Comparison of ENCODE assay signal across 34 cellular contexts in the genomic region with DNA sequence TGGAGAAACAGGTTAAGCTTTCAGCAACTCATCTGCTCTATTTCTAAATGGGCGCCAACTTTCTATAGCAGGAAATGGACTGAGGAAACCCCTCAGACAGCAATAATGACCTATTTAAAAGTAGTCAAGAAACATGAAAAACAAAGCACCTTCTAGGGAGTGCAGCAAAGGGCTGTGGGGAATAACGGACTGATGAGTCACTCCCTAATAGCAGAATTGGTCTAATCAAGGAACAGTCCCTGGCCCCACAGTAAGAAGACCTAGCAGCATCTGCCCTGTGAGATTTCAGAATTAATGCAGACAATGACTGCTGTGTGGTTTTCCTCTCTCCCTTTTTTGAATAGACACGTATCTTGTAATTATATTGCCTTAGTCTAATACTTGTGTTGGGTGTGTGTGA.
DNase-seq lines count a peak whose midpoint lies in the region; ATAC-seq and TF ChIP-seq lines count a peak whose summit lies in the region.
"Had no signal": no experiment of that assay in that cellular context is flagged by ENCODE, and none has a peak within 500 bp of the region (broad histone marks: within the 10 kb centered on the region; RNA-seq: fewer than 3 reads in every experiment).

No MANE protein-coding gene starts in this region.

- peak overlapping the region; percentile 0 for H3K4me2 ChIP-seq in KMS-11
- no peak overlapping the region for H3K4me2 ChIP-seq in trophoblast cell (ENCODE audit: low read length)

- H3K4me1 ChIP-seq in KMS-11 (ENCODE audit: low read depth, poor library complexity, severe bottlenecking): peaks cover 50% of the 10 kb centered on the region
- no peaks in the 10 kb centered on the region for H3K4me1 ChIP-seq in gastrocnemius medialis
- no peaks in the 10 kb centered on the region for H3K4me1 ChIP-seq in trophoblast cell (ENCODE audit: control insufficient read depth in 1 of 2, insufficient read depth in 2 of 2, low read length in 2 of 2)
- H3K4me1 ChIP-seq: colonic mucosa, stomach, tibial artery had no signal

- no peak overlapping the region for H4K8ac ChIP-seq in trophoblast cell (ENCODE audit: low read depth, low read length)

- H4K91ac ChIP-seq in trophoblast cell (ENCODE audit: low read depth, low read length): no peak overlapping the region

- H3K18ac ChIP-seq in trophoblast cell (ENCODE audit: low read length): no peak overlapping the region

- H3K27ac ChIP-seq in KMS-11 (peak overlapping the region; percentile 30; the same call in 1 of the 2 replicates), gastrocnemius medialis (no peak overlapping the region), trophoblast cell (ENCODE audit: low read depth, low read length) (no peak overlapping the region)
- H3K27ac ChIP-seq: cardiac muscle cell, colonic mucosa, GM23248, stomach, tibial artery, WERI-Rb-1 had no signal

- no peak for TF ChIP-seq POLR2A in gastrocnemius medialis (IDR thresholded peaks at IDR 0.05)

- no peak overlapping the region for H3K9ac ChIP-seq in KMS-11
- H3K9ac ChIP-seq in trophoblast cell (ENCODE audit: low read length): no peak overlapping the region
- H3K9ac ChIP-seq: GM23248 had no signal

- intact Hi-C loops in gastrocnemius medialis (cut with DNase I; ENCODE audit: low total_unique reads): no loop called here

- H2BK5ac ChIP-seq in trophoblast cell (ENCODE audit: low read depth, low read length, poor library complexity): no peak overlapping the region

- H3K36me3 ChIP-seq in KMS-11 (ENCODE audit: insufficient read depth) (no peaks in the 10 kb centered on the region), gastrocnemius medialis (no peaks in the 10 kb centered on the region), trophoblast cell (ENCODE audit: control insufficient read depth in 1 of 2, insufficient read depth in 2 of 2, low read length in 2 of 2) (no peaks in the 10 kb centered on the region)
- H3K36me3 ChIP-seq: cardiac muscle cell, colonic mucosa, stomach, tibial artery, WERI-Rb-1 had no signal

- H3K4ac ChIP-seq in trophoblast cell (ENCODE audit: low read depth, low read length): no peak overlapping the region

- no peaks in the 10 kb centered on the region for H4K20me1 ChIP-seq in KMS-11 (ENCODE audit: insufficient read depth)

- no peaks in the 10 kb centered on the region for H3K27me3 ChIP-seq in KMS-11 (ENCODE audit: insufficient read depth, low read depth)
- no peaks in the 10 kb centered on the region for H3K27me3 ChIP-seq in gastrocnemius medialis
- H3K27me3 ChIP-seq in trophoblast cell (ENCODE audit: insufficient read depth, low read length): no peaks in the 10 kb centered on the region
- H3K27me3 ChIP-seq: cardiac muscle cell, colonic mucosa, stomach, tibial artery had no signal

- H3K79me2 ChIP-seq in KMS-11 (ENCODE audit: insufficient read depth, low read depth) (no peaks in the 10 kb centered on the region), trophoblast cell (ENCODE audit: control insufficient read depth, insufficient read depth, low read length, poor library complexity) (no peaks in the 10 kb centered on the region)

- H3K14ac ChIP-seq in trophoblast cell (ENCODE audit: low read length): no peak overlapping the region

- no peak overlapping the region for H2BK120ac ChIP-seq in trophoblast cell (ENCODE audit: insufficient read depth, low read length, poor library complexity)

- no peak overlapping the region for H3K23ac ChIP-seq in trophoblast cell (ENCODE audit: low read length)

- no peak overlapping the region for H2AK5ac ChIP-seq in trophoblast cell (ENCODE audit: low read length)

- TF ChIP-seq CTCF in KMS-11 (conservative IDR thresholded peaks at IDR 0.05; ENCODE audit: low read depth, low read length) (no peak), choroid plexus epithelial cell (conservative IDR thresholded peaks at IDR 0.05; ENCODE audit: low read depth, low read length) (no peak), gastrocnemius medialis (IDR thresholded peaks at IDR 0.05 in 4 of 5, conservative IDR thresholded peaks at IDR 0.05 in 1 of 5) (no peak)

- ATAC-seq in GM19463 (IDR thresholded peaks at IDR 0.05; ENCODE audit: unreplicated experiment): peak; percentile 44
- ATAC-seq in gastrocnemius medialis: no peak
- ATAC-seq: naive thymus-derived CD8-positive, alpha-beta T cell; Panc1; sciatic nerve had no signal

- peak; percentile 39 for DNase-seq in choroid plexus epithelial cell (ENCODE audit: low read depth)
- DNase-seq in renal cortical epithelial cell (ENCODE audit: low read depth): peak; percentile 47
- no peak for DNase-seq in gastrocnemius medialis
- no peak for DNase-seq in NCI-H526 treated with DMSO at 0.1 percent for 48 hours (lab: John Stamatoyannopoulos, UW)
- DNase-seq in SHP77 (lab: John Stamatoyannopoulos, UW): no peak
- no peak for DNase-seq in trophoblast cell
- DNase-seq: activated CD4-positive, alpha-beta T cell treated with anti-CD3 and anti-CD28 coated beads for 48 hours; activated naive CD4-positive, alpha-beta T cell treated with anti-CD3 and anti-CD28 coated beads, Interleukin-2, amount 50 U/mL, for 16 hours; amygdala; CD8-positive, alpha-beta memory T cell; colonic mucosa; effector CD4-positive, alpha-beta T cell; erythroblast; GM23248; head of caudate nucleus; KG1; kidney; MV-4-11; naive thymus-derived CD8-positive, alpha-beta T cell; NCI-H1436; NCI-H2081 treated with DMSO at 0.1 percent for 48 hours; NCI-H2227 treated with DMSO at 0.1 percent for 48 hours; NCI-H69; SHP77 treated with DMSO at 0.1 percent for 48 hours; stimulated activated CD4-positive, alpha-beta T cell treated with anti-CD3 and anti-CD28 coated beads, Interleukin-4, amount 100 ng/mL, for 1 hour; stomach; T1000; tibial artery; WERI-Rb-1 had no signal

- H3K79me1 ChIP-seq in trophoblast cell (ENCODE audit: low read length): no peaks in the 10 kb centered on the region

- H3K9me3 ChIP-seq in gastrocnemius medialis (no peaks in the 10 kb centered on the region), trophoblast cell (ENCODE audit: insufficient read depth, low read depth, low read length) (no peaks in the 10 kb centered on the region)
- H3K9me3 ChIP-seq: colonic mucosa, stomach, tibial artery had no signal

- H4K12ac ChIP-seq in trophoblast cell (ENCODE audit: low read depth, low read length): no peak overlapping the region

- no peak overlapping the region for H2BK12ac ChIP-seq in trophoblast cell (ENCODE audit: low read length)

- in situ Hi-C loops in gastrocnemius medialis (cut with MboI; ENCODE audit: low sequenced_read_pairs in 4 of 4): no loop called here

- H2AFZ ChIP-seq in KMS-11 (ENCODE audit: low read depth): no peak overlapping the region
- H2AFZ ChIP-seq in trophoblast cell (ENCODE audit: insufficient read depth, low read length, poor library complexity): no peak overlapping the region
- H2AFZ ChIP-seq: GM23248 had no signal

- no peak overlapping the region for H3K4me3 ChIP-seq in KMS-11 (IDR thresholded peaks at IDR 0.05; ENCODE audit: insufficient read depth, low read depth, low read length)
- H3K4me3 ChIP-seq in choroid plexus epithelial cell (ENCODE audit: low read depth, low read length): no peak overlapping the region
- H3K4me3 ChIP-seq in gastrocnemius medialis: no peak overlapping the region
- H3K4me3 ChIP-seq in trophoblast cell (ENCODE audit: low read depth, low read length): no peak overlapping the region
- H3K4me3 ChIP-seq: cardiac muscle cell, colonic mucosa, GM23248, stomach, tibial artery had no signal

- WGBS in trophoblast cell (ENCODE audit: extremely low coverage, insufficient coverage, insufficient read length): no CpG with 5 or more reads among the region's 3 CpGs

Comparison
In these comparisons a context has a peak if more than half of its experiments do, and no peak if none do; other contexts are left out.
1. DNase-seq: peak in choroid plexus epithelial cell (single experiment) and renal cortical epithelial cell (single experiment); none in gastrocnemius medialis (0 of 2), NCI-H526 treated with DMSO at 0.1 percent for 48 hours (single experiment), SHP77 (0 of 2) and trophoblast cell (0 of 2).